32 cellular contexts compared by ENCODE assay signal in the genomic region with DNA sequence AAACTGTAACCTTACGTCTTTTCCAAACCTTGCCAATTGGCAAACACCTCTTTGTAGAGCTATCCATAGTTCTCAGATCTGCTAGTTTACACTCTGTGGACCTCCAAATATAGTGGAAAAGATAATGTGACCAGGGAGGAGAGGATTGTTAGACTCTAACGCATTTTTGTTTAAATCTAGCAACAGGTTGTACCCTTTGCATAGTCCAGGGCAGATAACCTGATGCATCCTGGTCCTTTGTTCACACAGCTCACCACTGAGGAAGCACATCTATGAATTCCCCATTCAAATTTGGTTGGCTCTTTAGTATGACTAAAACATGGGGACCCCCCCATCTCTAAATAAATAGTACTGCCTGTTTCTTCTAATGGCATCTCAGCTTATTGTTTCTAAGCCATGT. TPM values are rescaled to one million over a fixed set of nuclear protein-coding genes. Genes with fewer than 3 reads are reported as not detected.
DNase-seq lines count a peak whose midpoint lies in the region; TF ChIP-seq lines count a peak whose summit lies in the region.
"Had no signal": no experiment of that assay in that cellular context is flagged by ENCODE, and none has a peak within 500 bp of the region (broad histone marks: within the 10 kb centered on the region; RNA-seq: fewer than 3 reads in every experiment).

No MANE protein-coding gene starts in this region.

- H3K27me3 Mint-ChIP-seq in progenitor cell of endocrine pancreas: no peaks in the 10 kb centered on the region
- H3K27me3 Mint-ChIP-seq: B cell; CD4-positive, alpha-beta memory T cell; CD4-positive, alpha-beta T cell; CD4-positive, CD25-positive, alpha-beta regulatory T cell had no signal

- H3K9me2 ChIP-seq in Karpas-422 (replicated peaks; ENCODE audit: insufficient read depth, low read length): no peaks in the 10 kb centered on the region

- peaks cover 9% of the 10 kb centered on the region for H3K36me3 Mint-ChIP-seq in progenitor cell of endocrine pancreas (ENCODE audit: insufficient read depth)
- H3K36me3 Mint-ChIP-seq: CD4-positive, CD25-positive, alpha-beta regulatory T cell had no signal

- POLR2A ChIA-PET in HEK293 (lab: Yijun Ruan, JAX): no interaction called here

- DNase-seq in progenitor cell of endocrine pancreas (ENCODE audit: low spot score, unreplicated experiment) (no peak), OCI-M2 (lab: John Stamatoyannopoulos, UW; ENCODE audit: unreplicated experiment) (no peak), Karpas-422 (no peak)
- DNase-seq: 8988T; ACHN; AML-193; BE2C; C1 segment of cervical spinal cord; Caco-2; Calu3; CD4-positive, alpha-beta memory T cell; CD4-positive, alpha-beta T cell; CD4-positive, CD25-positive, alpha-beta regulatory T cell; CD8-positive, alpha-beta memory T cell; CD8-positive, alpha-beta T cell; COR-L47; DMS 273 treated with DMSO at 0.1 percent for 48 hours; DMS153; DMS53; DMS79; DMS79 treated with DMSO at 0.1 percent for 48 hours; DND-41; EL had no signal

- H3K27ac Mint-ChIP-seq in progenitor cell of endocrine pancreas: peak overlapping the region; percentile 39
- H3K27ac Mint-ChIP-seq: B cell; CD14-positive monocyte; CD4-positive, alpha-beta memory T cell; CD4-positive, alpha-beta T cell; CD4-positive, CD25-positive, alpha-beta regulatory T cell; CD8-positive, alpha-beta T cell had no signal

- H3K27ac ChIP-seq in HEK293 (ENCODE audit: extremely low read depth, low read depth, low read length) (no peak overlapping the region), Karpas-422 (ENCODE audit: low read length) (no peak overlapping the region)
- H3K27ac ChIP-seq: A549; BLaER1; BLaER1 treated with 17β-estradiol and CSF1 and Interleukin-3, amounts not matched to agents 10 nM and 100 nM; C4-2B had no signal

- TF ChIP-seq CTCF in HEK293 (tag by site-specific recombination; IDR thresholded peaks at IDR 0.05): no peak
- no peak for TF ChIP-seq CTCF in progenitor cell of endocrine pancreas (IDR thresholded peaks at IDR 0.05; ENCODE audit: unreplicated experiment)

- no peak overlapping the region for H2AFZ ChIP-seq in Karpas-422 (ENCODE audit: low read length)

- CTCF ChIA-PET in HEK293 (lab: Yijun Ruan, JAX): no interaction called here

- no peak overlapping the region for H3K4me3 ChIP-seq in HEK293 (ENCODE audit: low read depth, low read length)
- H3K4me3 ChIP-seq in Karpas-422 (ENCODE audit: low read length): no peak overlapping the region
- H3K4me3 ChIP-seq: A549; BLaER1; BLaER1 treated with 17β-estradiol and CSF1 and Interleukin-3, amounts not matched to agents 10 nM and 100 nM had no signal

- H3K4me2 ChIP-seq in Karpas-422 (ENCODE audit: low read depth, low read length, poor library complexity, severe bottlenecking): no peak overlapping the region
- H3K4me2 ChIP-seq: A549; BLaER1; BLaER1 treated with 17β-estradiol and CSF1 and Interleukin-3, amounts not matched to agents 10 nM and 100 nM had no signal

- H4K20me1 ChIP-seq in Karpas-422 (ENCODE audit: insufficient read depth, low read depth, low read length): no peaks in the 10 kb centered on the region
- H4K20me1 ChIP-seq: BLaER1; BLaER1 treated with 17β-estradiol and CSF1 and Interleukin-3, amounts not matched to agents 10 nM and 100 nM had no signal

- no peaks in the 10 kb centered on the region for H3K79me2 ChIP-seq in Karpas-422 (ENCODE audit: low read length)

- no peaks in the 10 kb centered on the region for H3K9me3 ChIP-seq in HEK293 (ENCODE audit: control insufficient read depth, insufficient read depth, low read depth, low read length)
- no peaks in the 10 kb centered on the region for H3K9me3 ChIP-seq in Karpas-422 (ENCODE audit: low read length)
- H3K9me3 ChIP-seq: A549, BE2C had no signal

- peaks cover 24% of the 10 kb centered on the region for H3K9me3 Mint-ChIP-seq in progenitor cell of endocrine pancreas (ENCODE audit: low read depth)
- H3K9me3 Mint-ChIP-seq: CD4-positive, alpha-beta memory T cell; CD4-positive, alpha-beta T cell; CD8-positive, alpha-beta memory T cell; CD8-positive, alpha-beta T cell had no signal

- no peaks in the 10 kb centered on the region for H3K27me3 ChIP-seq in Karpas-422 (ENCODE audit: low read length)
- H3K27me3 ChIP-seq: BE2C had no signal

- no peaks in the 10 kb centered on the region for H3K36me3 ChIP-seq in HEK293 (ENCODE audit: control insufficient read depth in 2 of 2, insufficient read depth in 1 of 2, low read length in 2 of 2)
- H3K36me3 ChIP-seq in Karpas-422 (ENCODE audit: insufficient read depth, low read length): no peaks in the 10 kb centered on the region
- H3K36me3 ChIP-seq: BE2C; BLaER1; BLaER1 treated with 17β-estradiol and CSF1 and Interleukin-3, amounts not matched to agents 10 nM and 100 nM had no signal

- H3K4me1 Mint-ChIP-seq in progenitor cell of endocrine pancreas (ENCODE audit: low read depth): peaks cover 28% of the 10 kb centered on the region
- H3K4me1 Mint-ChIP-seq: B cell; CD14-positive monocyte; CD4-positive, alpha-beta memory T cell; CD4-positive, CD25-positive, alpha-beta regulatory T cell; CD8-positive, alpha-beta memory T cell had no signal

- no peak overlapping the region for H3K9ac ChIP-seq in Karpas-422 (ENCODE audit: low read length)
- H3K9ac ChIP-seq: BLaER1; BLaER1 treated with 17β-estradiol and CSF1 and Interleukin-3, amounts not matched to agents 10 nM and 100 nM had no signal

- no peak overlapping the region for H3K4me3 Mint-ChIP-seq in progenitor cell of endocrine pancreas (ENCODE audit: low read depth)
- H3K4me3 Mint-ChIP-seq: B cell; CD14-positive monocyte; CD4-positive, alpha-beta memory T cell; CD4-positive, alpha-beta T cell; CD4-positive, CD25-positive, alpha-beta regulatory T cell; CD8-positive, alpha-beta memory T cell; CD8-positive, alpha-beta T cell had no signal

- no peaks in the 10 kb centered on the region for H3K4me1 ChIP-seq in HEK293 (ENCODE audit: control insufficient read depth, insufficient read depth, low read length)
- H3K4me1 ChIP-seq in Karpas-422 (ENCODE audit: low read length): no peaks in the 10 kb centered on the region
- H3K4me1 ChIP-seq: BE2C; BLaER1; BLaER1 treated with 17β-estradiol and CSF1 and Interleukin-3, amounts not matched to agents 10 nM and 100 nM; Caco-2 had no signal

TF ChIP-seq in HEK293, 187 proteins besides CTCF, POLR2A, EP300 and RAD21:
- TF ChIP-seq SCRT2 (tag by site-specific recombination; IDR thresholded peaks at IDR 0.05): peak; percentile 85
- peak; percentile 67 for TF ChIP-seq SCRT1 (tag by site-specific recombination; IDR thresholded peaks at IDR 0.05; ENCODE audit: borderline replicate concordance)
- TF ChIP-seq, protein P1, sequence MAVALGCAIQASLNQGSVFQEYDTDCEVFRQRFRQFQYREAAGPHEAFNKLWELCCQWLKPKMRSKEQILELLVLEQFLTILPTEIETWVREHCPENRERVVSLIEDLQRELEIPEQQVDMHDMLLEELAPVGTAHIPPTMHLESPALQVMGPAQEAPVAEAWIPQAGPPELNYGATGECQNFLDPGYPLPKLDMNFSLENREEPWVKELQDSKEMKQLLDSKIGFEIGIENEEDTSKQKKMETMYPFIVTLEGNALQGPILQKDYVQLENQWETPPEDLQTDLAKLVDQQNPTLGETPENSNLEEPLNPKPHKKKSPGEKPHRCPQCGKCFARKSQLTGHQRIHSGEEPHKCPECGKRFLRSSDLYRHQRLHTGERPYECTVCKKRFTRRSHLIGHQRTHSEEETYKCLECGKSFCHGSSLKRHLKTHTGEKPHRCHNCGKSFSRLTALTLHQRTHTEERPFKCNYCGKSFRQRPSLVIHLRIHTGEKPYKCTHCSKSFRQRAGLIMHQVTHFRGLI (tag by site-specific recombination; IDR thresholded peaks at IDR 0.05): no peak

RNA-seq across cellular contexts. Expression of gene PAGE2, which starts 55.9 kb away (rescaled TPM):
- total RNA-seq in progenitor cell of endocrine pancreas: not detected in 2 replicates
- total RNA-seq in Karpas-422 (2014; rRNA removed; shearing (Covaris generic); ENCODE audit: low replicate concordance): not detected in 2 replicates
- total RNA-seq: A172; A673; B cell; Caco-2; Calu3; CD4-positive, alpha-beta memory T cell; CD4-positive, alpha-beta T cell; CD4-positive, CD25-positive, alpha-beta regulatory T cell; CD8-positive, alpha-beta memory T cell; CD8-positive, alpha-beta T cell had no signal
